In the genomic region with DNA sequence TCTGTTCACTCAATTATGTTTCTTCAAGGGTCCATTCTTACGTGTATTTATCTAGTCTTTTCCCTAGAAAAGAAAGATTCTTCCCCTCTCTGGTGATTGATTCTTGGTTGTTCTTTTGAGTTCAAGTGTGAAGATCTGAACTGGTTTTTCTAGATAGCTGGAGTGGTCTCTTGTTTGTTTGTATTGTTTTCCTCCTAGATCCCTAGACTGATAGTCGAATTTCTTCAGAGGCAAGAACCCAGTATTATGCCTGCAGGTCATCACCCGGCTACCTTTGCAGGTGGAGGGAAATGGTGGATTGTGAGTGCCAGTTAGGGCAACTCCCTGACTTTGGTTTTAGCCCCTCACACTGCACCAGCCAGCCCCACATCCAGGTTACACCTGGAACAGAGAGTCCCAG, we compare ENCODE assay signal across 29 cellular contexts. TPM values are rescaled to one million over a fixed set of nuclear protein-coding genes. Genes with fewer than 3 reads are reported as not detected.
DNase-seq lines count a peak whose midpoint lies in the region; ATAC-seq, FAIRE-seq and TF ChIP-seq lines count a peak whose summit lies in the region.
"Had no signal": no experiment of that assay in that cellular context is flagged by ENCODE, and none has a peak within 500 bp of the region (broad histone marks: within the 10 kb centered on the region; RNA-seq: fewer than 3 reads in every experiment).

No MANE protein-coding gene starts in this region.

- no peak overlapping the region for H3K27ac ChIP-seq in PC-9
- no peak overlapping the region for H3K27ac ChIP-seq in mesendoderm (ENCODE audit: low read depth, low read length)
- H3K27ac ChIP-seq in parathyroid adenoma, result no peak overlapping the region
- H3K27ac ChIP-seq in pancreas, result no peak overlapping the region
- H3K27ac ChIP-seq: ovary, SJCRH30, suprapubic skin, upper lobe of right lung had no signal

- no peak overlapping the region for H3K18ac ChIP-seq in mesendoderm (ENCODE audit: low read length)

- no peaks in the 10 kb centered on the region for H4K20me1 ChIP-seq in PC-9 (ENCODE audit: insufficient read depth)

- H3K56ac ChIP-seq in mesendoderm (ENCODE audit: low read length), result no peak overlapping the region

- H3K4me1 Mint-ChIP-seq in activated naive CD8-positive, alpha-beta T cell (ENCODE audit: low read depth), result peaks cover 31% of the 10 kb centered on the region
- H3K4me1 Mint-ChIP-seq in activated naive CD8-positive, alpha-beta T cell treated with anti-CD3 and anti-CD28 coated beads, Interleukin-2, amount 50 U/mL, for 24 hours, result peaks cover 32% of the 10 kb centered on the region

- no peak overlapping the region for H3K27ac Mint-ChIP-seq in activated naive CD8-positive, alpha-beta T cell
- H3K27ac Mint-ChIP-seq in activated naive CD8-positive, alpha-beta T cell treated with anti-CD3 and anti-CD28 coated beads, Interleukin-2, amount 50 U/mL, for 24 hours, result no peak overlapping the region
- H3K27ac Mint-ChIP-seq: activated CD4-positive, alpha-beta memory T cell treated with anti-CD3 and anti-CD28 coated beads, Interleukin-2, amount 10 ng/mL, durations not matched to agents 7 days and 5 days; GM23338 had no signal

- H2AFZ ChIP-seq in PC-9 (peak overlapping the region; percentile 42), parathyroid adenoma (peak overlapping the region; percentile 36)
- H2AFZ ChIP-seq: GM23338 had no signal

- no peak overlapping the region for H4K8ac ChIP-seq in mesendoderm (ENCODE audit: low read depth, low read length)

- no peak overlapping the region for H2AK5ac ChIP-seq in mesendoderm (ENCODE audit: low read length)

- no peaks in the 10 kb centered on the region for H3K36me3 ChIP-seq in PC-9 (ENCODE audit: low read depth)
- H3K36me3 ChIP-seq in mesendoderm (ENCODE audit: control insufficient read depth, insufficient read depth, low read length), result no peaks in the 10 kb centered on the region
- H3K36me3 ChIP-seq in parathyroid adenoma (ENCODE audit: control insufficient read depth, insufficient read depth, low read length), result no peaks in the 10 kb centered on the region
- H3K36me3 ChIP-seq in pancreas, result no peaks in the 10 kb centered on the region
- H3K36me3 ChIP-seq: ovary, SJCRH30, suprapubic skin, upper lobe of right lung had no signal

- H3K27me3 Mint-ChIP-seq in activated naive CD8-positive, alpha-beta T cell, result no peaks in the 10 kb centered on the region
- peaks cover 4% of the 10 kb centered on the region for H3K27me3 Mint-ChIP-seq in activated naive CD8-positive, alpha-beta T cell treated with anti-CD3 and anti-CD28 coated beads, Interleukin-2, amount 50 U/mL, for 24 hours

- H2BK15ac ChIP-seq in mesendoderm (replicated peaks; ENCODE audit: low read depth), result no peak overlapping the region

- no peak for TF ChIP-seq CTCF in PC-9 (conservative IDR thresholded peaks at IDR 0.05)
- TF ChIP-seq CTCF in parathyroid adenoma (IDR thresholded peaks at IDR 0.05), result no peak
- TF ChIP-seq CTCF in pancreas (IDR thresholded peaks at IDR 0.05), result no peak

- H3K4me1 ChIP-seq in PC-9 (replicated peaks; ENCODE audit: insufficient read depth) (peaks cover 29% of the 10 kb centered on the region), mesendoderm (ENCODE audit: control insufficient read depth, low read depth, low read length) (peaks cover 1% of the 10 kb centered on the region), parathyroid adenoma (peaks cover 5% of the 10 kb centered on the region), pancreas (peaks cover 0 to 10% (median 0%) of the 10 kb centered on the region in 3 donors)
- H3K4me1 ChIP-seq: SJCRH30 had no signal

- H2BK5ac ChIP-seq in mesendoderm (ENCODE audit: low read length), result no peak overlapping the region

- CTCF ChIA-PET in PC-9 (lab: Charles Lee), result no interaction called here

- H3F3A ChIP-seq in PC-9 (ENCODE audit: insufficient read depth, low read depth), result no peaks in the 10 kb centered on the region

- no TSS peak for BruUV-seq in PC-9 (replicated peaks; lab: Mats Ljungman, UMichigan)

- no peaks in the 10 kb centered on the region for H3K27me3 ChIP-seq in PC-9 (ENCODE audit: insufficient read depth, low read depth)
- no peaks in the 10 kb centered on the region for H3K27me3 ChIP-seq in mesendoderm (ENCODE audit: insufficient read depth, low read length, poor library complexity)
- H3K27me3 ChIP-seq in parathyroid adenoma (ENCODE audit: control insufficient read depth, insufficient read depth, low read length), result no peaks in the 10 kb centered on the region
- no peaks in the 10 kb centered on the region for H3K27me3 ChIP-seq in pancreas
- H3K27me3 ChIP-seq: ovary, SJCRH30, suprapubic skin, upper lobe of right lung had no signal

- intact Hi-C loops in PC-9 (cut with micrococcal nuclease; ENCODE audit: unreplicated experiment), result no loop called here
- intact Hi-C loops in pancreas (cut with DNase I), result no loop called here

- peaks cover 13% of the 10 kb centered on the region for H3K79me1 ChIP-seq in mesendoderm (ENCODE audit: low read length)

- DNase-seq in activated naive CD8-positive, alpha-beta T cell treated with anti-CD3 and anti-CD28 coated beads, Interleukin-2, amount 50 U/mL, for 24 hours, result no peak
- DNase-seq in PC-9, result peak in 1 of 2 experiments; percentile 59
- DNase-seq in mesendoderm, result peak; percentile 58
- DNase-seq in pancreas, result no peak
- DNase-seq in middle frontal gyrus (ENCODE audit: extremely low spot score, low spot score), result no peak
- DNase-seq: activated CD4-positive, alpha-beta memory T cell treated with anti-CD3 and anti-CD28 coated beads, Interleukin-2, amount 10 ng/mL, durations not matched to agents 7 days and 5 days; activated CD8-positive, alpha-beta memory T cell treated with anti-CD3 and anti-CD28 coated beads, Interleukin-2, amount 50 U/mL, for 4 hours; caudate nucleus; DMS79 treated with DMSO at 0.1 percent for 48 hours; effector memory CD4-positive, alpha-beta T cell; erythroblast; GF-D8; NCI-H1048; NCI-H2107; NCI-H446 treated with DMSO at 0.1 percent for 48 hours; NCI-H82; ovary; retina; SJCRH30; stimulated activated naive CD4-positive, alpha-beta T cell; upper lobe of right lung had no signal

- no peak overlapping the region for H3K23ac ChIP-seq in mesendoderm (ENCODE audit: low read length)

- H3K4me2 ChIP-seq in PC-9 (peak overlapping the region; percentile 40), mesendoderm (ENCODE audit: low read length) (no peak overlapping the region), parathyroid adenoma (ENCODE audit: low read length) (no peak overlapping the region)
- H3K4me2 ChIP-seq: GM23338 had no signal

- H3K9ac ChIP-seq in mesendoderm (ENCODE audit: low read length) (no peak overlapping the region), parathyroid adenoma (no peak overlapping the region)

- H3K4ac ChIP-seq in mesendoderm (ENCODE audit: low read depth, low read length), result no peak overlapping the region

- no peaks in the 10 kb centered on the region for H3K9me3 Mint-ChIP-seq in activated naive CD8-positive, alpha-beta T cell (ENCODE audit: low read depth)
- peaks cover 20% of the 10 kb centered on the region for H3K9me3 Mint-ChIP-seq in activated naive CD8-positive, alpha-beta T cell treated with anti-CD3 and anti-CD28 coated beads, Interleukin-2, amount 50 U/mL, for 24 hours

- peak overlapping the region; percentile 49 for H3K4me3 Mint-ChIP-seq in activated naive CD8-positive, alpha-beta T cell
- no peak overlapping the region for H3K4me3 Mint-ChIP-seq in activated naive CD8-positive, alpha-beta T cell treated with anti-CD3 and anti-CD28 coated beads, Interleukin-2, amount 50 U/mL, for 24 hours
- H3K4me3 Mint-ChIP-seq: activated CD4-positive, alpha-beta memory T cell treated with anti-CD3 and anti-CD28 coated beads, Interleukin-2, amount 10 ng/mL, durations not matched to agents 7 days and 5 days; GM23338 had no signal

- POLR2A ChIA-PET in PC-9 (lab: Charles Lee; ENCODE audit: unreplicated experiment), result no interaction called here

- WGBS in mesendoderm (ENCODE audit: extremely low coverage, insufficient coverage, low lambda C conversion rate), result no CpG with 5 or more reads among the region's 3 CpGs
- WGBS in pancreas, 2 donors, result 56 to 72% methylated on average over 3 of the region's 3 CpGs

- H4K5ac ChIP-seq in mesendoderm (ENCODE audit: low read length), result no peak overlapping the region

- FAIRE-seq in pancreas (lab: Jason Lieb, UNC), result no peak
- FAIRE-seq: islet of Langerhans had no signal

- no peak for ATAC-seq in activated naive CD8-positive, alpha-beta T cell treated with anti-CD3 and anti-CD28 coated beads, Interleukin-2, amount 50 U/mL, for 24 hours
- no peak for ATAC-seq in pancreas
- ATAC-seq in GM21619 (IDR thresholded peaks at IDR 0.05; ENCODE audit: unreplicated experiment), result no peak
- ATAC-seq: GM23338, left lobe of liver, upper lobe of right lung had no signal

- H3K4me3 ChIP-seq in PC-9 (no peak overlapping the region), mesendoderm (ENCODE audit: low read length) (no peak overlapping the region), parathyroid adenoma (ENCODE audit: low read depth, low read length) (no peak overlapping the region), pancreas (no peak overlapping the region)
- H3K4me3 ChIP-seq: coronary artery, GM23338, ovary, SJCRH30, suprapubic skin, upper lobe of right lung had no signal

- H3K9me2 ChIP-seq in PC-9 (ENCODE audit: insufficient read depth), result no peaks in the 10 kb centered on the region

- H3K36me3 Mint-ChIP-seq in activated naive CD8-positive, alpha-beta T cell, result peaks cover 19% of the 10 kb centered on the region
- peaks cover 16% of the 10 kb centered on the region for H3K36me3 Mint-ChIP-seq in activated naive CD8-positive, alpha-beta T cell treated with anti-CD3 and anti-CD28 coated beads, Interleukin-2, amount 50 U/mL, for 24 hours (ENCODE audit: low read depth)

- peaks cover 14% of the 10 kb centered on the region for H3K79me2 ChIP-seq in PC-9 (ENCODE audit: low read depth)
- H3K79me2 ChIP-seq in mesendoderm (ENCODE audit: control insufficient read depth, insufficient read depth, low read length), result peaks cover 13% of the 10 kb centered on the region
- peaks cover 13% of the 10 kb centered on the region for H3K79me2 ChIP-seq in parathyroid adenoma

- H3K9me3 ChIP-seq in PC-9 (ENCODE audit: insufficient read depth, low read depth) (peaks cover 11% of the 10 kb centered on the region; the same call in 1 of the 2 replicates), parathyroid adenoma (ENCODE audit: control insufficient read depth, low read length) (no peaks in the 10 kb centered on the region), pancreas (no peaks in the 10 kb centered on the region)
- H3K9me3 ChIP-seq: ovary, SJCRH30, suprapubic skin, upper lobe of right lung had no signal

- H2BK120ac ChIP-seq in mesendoderm (ENCODE audit: low read depth, low read length), result no peak overlapping the region

RNA-seq across cellular contexts. Expression of a gene that starts 2.2 kb away (rescaled TPM):
- total RNA-seq in PC-9 (2021), result 40.6 and 44.5 TPM in 2 replicates
- polyA plus RNA-seq in mesendoderm (2013, experiment 1 of 2), result 98.5 TPM
- polyA plus RNA-seq in mesendoderm (2013, experiment 2 of 2), result 104 TPM
- 10 to 100 TPM; 22.8 to 42.3 (median 36.8) TPM for total RNA-seq in pancreas
- polyA plus RNA-seq in pancreas, result 10 to 100 TPM; 14.7 to 18.8 TPM
